Comparison of ENCODE assay signal across 20 cellular contexts in the genomic region with DNA sequence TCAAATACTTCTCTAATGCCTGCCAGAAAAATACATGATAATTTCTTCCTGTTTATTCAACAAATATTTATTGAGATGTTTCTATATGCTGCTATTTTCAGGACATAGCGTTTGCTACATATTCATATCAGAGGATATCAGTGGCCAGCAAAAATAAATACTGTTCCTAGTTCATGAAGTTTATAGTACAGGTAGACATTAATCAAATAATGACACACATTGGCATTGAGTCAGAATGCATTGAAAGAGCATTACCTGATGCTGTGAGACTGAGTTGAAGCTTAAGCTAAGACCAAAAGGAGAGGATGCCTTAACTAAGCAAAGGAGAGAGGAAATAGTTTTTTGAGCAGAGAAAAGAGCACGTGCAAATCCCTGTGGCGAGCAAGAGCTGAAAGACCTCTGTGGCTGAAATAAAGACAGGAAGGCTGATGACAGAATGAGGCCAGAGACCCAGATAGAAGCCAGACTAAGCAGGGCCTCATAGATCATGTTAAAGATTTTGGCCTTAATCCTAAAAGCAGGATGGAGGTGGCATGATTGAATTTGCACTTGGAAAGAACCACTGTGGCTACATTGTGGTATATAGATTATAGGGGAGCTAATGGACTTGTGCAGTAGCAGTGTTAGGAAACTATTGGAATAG.
"Had no signal": no experiment of that assay in that cellular context is flagged by ENCODE, and none has a peak within 500 bp of the region (broad histone marks: within the 10 kb centered on the region; RNA-seq: fewer than 3 reads in every experiment).

No MANE protein-coding gene starts in this region.

- H3K4me3 Mint-ChIP-seq: activated B cell treated with CpG ODN at 0.5 μM for 24 hours; activated CD4-positive, alpha-beta T cell treated with anti-CD3 and anti-CD28 coated beads, Interleukin-2, amount 10 ng/mL, durations not matched to agents 24 days and 14 days; activated CD8-positive, alpha-beta T cell treated with anti-CD3 and anti-CD28 coated beads for 36 hours; activated naive CD4-positive, alpha-beta T cell treated with anti-CD3 and anti-CD28 coated beads, Interleukin-2, amount 10 ng/mL, durations not matched to agents 7 days and 5 days; activated T-cell treated with anti-CD3 and anti-CD28 coated beads, Interleukin-2, amount 50 U/mL, for 4 hours; brain; mesothelial cell of epicardium had no signal

- ATAC-seq: activated CD8-positive, alpha-beta T cell treated with anti-CD3 and anti-CD28 coated beads for 36 hours; activated T-cell treated with anti-CD3 and anti-CD28 coated beads, Interleukin-2, amount 50 U/mL, for 4 hours; gastrocnemius medialis; heart left ventricle; left lobe of liver had no signal

- H3K27me3 ChIP-seq: gastrocnemius medialis, heart left ventricle, suprapubic skin, vagina had no signal

- H3K27ac Mint-ChIP-seq: activated B cell treated with CpG ODN at 0.5 μM for 24 hours; activated CD4-positive, alpha-beta T cell treated with anti-CD3 and anti-CD28 coated beads, Interleukin-2, amount 10 ng/mL, durations not matched to agents 24 days and 14 days; activated CD8-positive, alpha-beta T cell treated with anti-CD3 and anti-CD28 coated beads for 36 hours; activated naive CD4-positive, alpha-beta T cell treated with anti-CD3 and anti-CD28 coated beads, Interleukin-2, amount 10 ng/mL, durations not matched to agents 7 days and 5 days; brain; mesothelial cell of epicardium; progenitor cell of endocrine pancreas had no signal

- H3K4me3 ChIP-seq: gastrocnemius medialis, heart left ventricle, suprapubic skin, vagina had no signal

- H3K4me1 Mint-ChIP-seq: activated B cell treated with CpG ODN at 0.5 μM for 24 hours, brain, mesothelial cell of epicardium had no signal

- H3K27ac ChIP-seq: gastrocnemius medialis, heart left ventricle, suprapubic skin, vagina had no signal

- H3K27me3 Mint-ChIP-seq: activated B cell treated with CpG ODN at 0.5 μM for 24 hours; activated CD4-positive, alpha-beta T cell treated with anti-CD3 and anti-CD28 coated beads, Interleukin-2, amount 10 ng/mL, durations not matched to agents 24 days and 14 days; activated CD8-positive, alpha-beta T cell treated with anti-CD3 and anti-CD28 coated beads for 36 hours; activated naive CD4-positive, alpha-beta T cell treated with anti-CD3 and anti-CD28 coated beads, Interleukin-2, amount 10 ng/mL, durations not matched to agents 7 days and 5 days; progenitor cell of endocrine pancreas had no signal

- H3K9me3 Mint-ChIP-seq: activated B cell treated with CpG ODN at 0.5 μM for 24 hours; activated CD4-positive, alpha-beta T cell treated with anti-CD3 and anti-CD28 coated beads, Interleukin-2, amount 10 ng/mL, durations not matched to agents 24 days and 14 days; activated CD8-positive, alpha-beta T cell treated with anti-CD3 and anti-CD28 coated beads for 36 hours; activated naive CD4-positive, alpha-beta T cell treated with anti-CD3 and anti-CD28 coated beads, Interleukin-2, amount 10 ng/mL, durations not matched to agents 7 days and 5 days; activated T-cell treated with anti-CD3 and anti-CD28 coated beads, Interleukin-2, amount 50 U/mL, for 4 hours; brain; mesothelial cell of epicardium had no signal

- H3K36me3 Mint-ChIP-seq: brain, mesothelial cell of epicardium had no signal

- DNase-seq: activated B cell treated with CpG ODN at 0.5 μM for 24 hours; activated CD4-positive, alpha-beta T cell treated with anti-CD3 and anti-CD28 coated beads, Interleukin-2, amount 10 ng/mL, durations not matched to agents 24 days and 14 days; activated CD8-positive, alpha-beta T cell treated with anti-CD3 and anti-CD28 coated beads for 36 hours; activated effector memory CD4-positive, alpha-beta T cell treated with Interleukin-2 at 50 U/mL for 16 hours; activated naive CD4-positive, alpha-beta T cell treated with anti-CD3 and anti-CD28 coated beads, Interleukin-2, amount 10 ng/mL, durations not matched to agents 7 days and 5 days; activated T-cell treated with anti-CD3 and anti-CD28 coated beads, Interleukin-2, amount 50 U/mL, for 4 hours; central memory CD4-positive, alpha-beta T cell; gastrocnemius medialis; heart left ventricle; kidney; occipital lobe; stimulated activated naive CD4-positive, alpha-beta T cell treated with Interleukin-2 at 50 U/mL for 16 hours; SW 1271; trophoblast cell had no signal
